ENCODE assay signal across 12 cellular contexts in the genomic region with DNA sequence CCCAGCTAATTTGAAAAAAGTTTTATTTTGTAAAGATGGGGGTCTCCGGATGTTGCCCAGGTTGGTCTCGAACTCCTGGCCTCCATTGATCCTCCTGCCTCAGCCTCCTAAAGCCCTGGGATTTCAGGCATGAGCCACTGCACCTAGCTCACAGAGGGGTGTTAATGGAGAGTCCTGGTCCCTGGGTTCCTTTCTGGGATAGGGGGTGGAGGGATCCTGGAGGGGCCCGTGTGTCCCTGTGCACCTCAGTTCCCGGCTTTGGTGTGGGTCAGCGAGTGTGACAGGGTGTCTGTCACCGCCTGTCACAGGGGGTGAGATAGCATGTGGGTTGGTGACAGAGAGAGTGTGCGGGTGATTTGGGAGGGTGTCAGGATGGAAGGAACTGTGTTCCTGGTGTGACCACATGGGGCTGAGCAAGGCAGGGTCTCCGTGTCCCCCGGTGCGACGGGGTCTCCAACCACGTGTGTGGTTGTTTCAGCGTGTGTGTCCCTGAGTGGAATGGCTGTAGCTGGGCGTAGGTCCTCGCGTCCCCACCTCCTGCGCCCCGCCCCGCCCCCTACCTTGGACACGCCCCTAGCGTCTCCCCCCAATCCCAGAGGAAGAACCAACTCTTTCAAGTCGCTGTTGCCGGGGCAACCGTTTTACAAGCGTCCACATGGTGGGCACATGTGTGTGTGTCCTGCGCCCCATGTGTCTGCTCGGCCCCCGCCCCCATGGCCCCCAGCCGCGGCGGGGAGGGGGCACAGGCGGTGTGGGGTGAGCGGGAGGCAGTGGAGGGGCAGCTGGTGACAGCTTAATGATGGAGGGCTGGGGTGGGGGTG. TPM values are rescaled to one million over a fixed set of nuclear protein-coding genes. Genes with fewer than 3 reads are reported as not detected.
DNase-seq lines count a peak whose midpoint lies in the region; ATAC-seq and TF ChIP-seq lines count a peak whose summit lies in the region.
"Had no signal": no experiment of that assay in that cellular context is flagged by ENCODE, and none has a peak within 500 bp of the region (broad histone marks: within the 10 kb centered on the region; RNA-seq: fewer than 3 reads in every experiment).

No MANE protein-coding gene starts in this region.

- H3K4me3 Mint-ChIP-seq in CD8-positive, alpha-beta memory T cell = peak overlapping the region in 4 of 7 donors; percentile 17 to 61 (median 50)
- H3K4me3 Mint-ChIP-seq in H9 (peak overlapping the region; percentile 34 to 62; a peak in 3 of 5 replicates), WTC11 (peak overlapping the region; percentile 49; the same call in 1 of the 2 replicates), immature natural killer cell (peak overlapping the region in 3 of 5 donors; percentile 21 to 55 (median 38))

- peaks cover 9 to 27% (median 20%) of the 10 kb centered on the region in 3 donors for H3K4me1 Mint-ChIP-seq in CD8-positive, alpha-beta memory T cell
- H3K4me1 Mint-ChIP-seq in H9 (peaks cover 15 to 30% of the 10 kb centered on the region in 2 experiments), WTC11 (peaks cover 13% of the 10 kb centered on the region), immature natural killer cell (peaks cover 8 to 21% of the 10 kb centered on the region in 2 donors)

- H3K56ac ChIP-seq in H9 (ENCODE audit: insufficient read length, low read depth, low read length) = no peak overlapping the region

- peak; percentile 1; the same call in 1 of the 2 replicates for ATAC-seq in WTC11
- no peak for ATAC-seq in GM18498 (IDR thresholded peaks at IDR 0.05; ENCODE audit: unreplicated experiment)
- ATAC-seq in HG03439 (IDR thresholded peaks at IDR 0.05; ENCODE audit: unreplicated experiment) = no peak

- H3K4me3 ChIP-seq in CD8-positive, alpha-beta memory T cell (ENCODE audit: low read length) = no peak overlapping the region
- no peak overlapping the region for H3K4me3 ChIP-seq in left ventricle myocardium inferior
- H3K4me3 ChIP-seq: adrenal gland had no signal

- no peak overlapping the region for H3K23ac ChIP-seq in H9 (ENCODE audit: insufficient read length, low read depth, low read length)

- no peaks in the 10 kb centered on the region for H3K36me3 Mint-ChIP-seq in CD8-positive, alpha-beta memory T cell
- H3K36me3 Mint-ChIP-seq in H9 (ENCODE audit: insufficient read depth in 1 of 3, low read depth in 3 of 3) (peaks cover 0 to 4% (median 0%) of the 10 kb centered on the region in 3 experiments; a peak in 2 of 7 replicates), WTC11 (no peaks in the 10 kb centered on the region), immature natural killer cell (no peaks in the 10 kb centered on the region)

- TF ChIP-seq CTCF in H9 (conservative IDR thresholded peaks at IDR 0.05) (no peak), WTC11 (IDR thresholded peaks at IDR 0.05) (no peak), left ventricle myocardium inferior (IDR thresholded peaks at IDR 0.05; ENCODE audit: borderline replicate concordance) (no peak)

- H3K27me3 Mint-ChIP-seq in CD8-positive, alpha-beta memory T cell = peaks cover 16 to 28% of the 10 kb centered on the region in 2 donors
- peaks cover 54% of the 10 kb centered on the region for H3K27me3 Mint-ChIP-seq in H9 (ENCODE audit: low read depth)
- peaks cover 57% of the 10 kb centered on the region for H3K27me3 Mint-ChIP-seq in WTC11 (ENCODE audit: low read depth)
- H3K27me3 Mint-ChIP-seq in immature natural killer cell (ENCODE audit: low read depth in 3 of 3) = peaks cover 16 to 25% (median 19%) of the 10 kb centered on the region in 3 donors

- H3T11ph ChIP-seq in H9 (ENCODE audit: low read length) = no peak overlapping the region

- no peaks in the 10 kb centered on the region for H3K36me3 ChIP-seq in CD8-positive, alpha-beta memory T cell (ENCODE audit: insufficient read depth, low read length)
- no peaks in the 10 kb centered on the region for H3K36me3 ChIP-seq in left ventricle myocardium inferior
- H3K36me3 ChIP-seq: adrenal gland had no signal

- H3K27me3 ChIP-seq in CD8-positive, alpha-beta memory T cell (ENCODE audit: insufficient read depth, low read length, poor library complexity, severe bottlenecking) = peaks cover 22% of the 10 kb centered on the region
- H3K27me3 ChIP-seq in H9 (ENCODE audit: insufficient read depth, low read length) (no peaks in the 10 kb centered on the region; the same call in 1 of the 2 replicates), left ventricle myocardium inferior (ENCODE audit: low read depth) (peaks cover 78% of the 10 kb centered on the region)
- H3K27me3 ChIP-seq: adrenal gland had no signal

- H4K8ac ChIP-seq in H9 (replicated peaks; ENCODE audit: insufficient read length, low read depth, low read length) = no peak overlapping the region

- H3K9me3 Mint-ChIP-seq in CD8-positive, alpha-beta memory T cell = no peaks in the 10 kb centered on the region
- H3K9me3 Mint-ChIP-seq in H9 = peaks cover 0 to 4% of the 10 kb centered on the region in 2 experiments; a peak in 3 of 5 replicates
- H3K9me3 Mint-ChIP-seq in WTC11 = no peaks in the 10 kb centered on the region
- peaks cover 0 to 3% (median 0%) of the 10 kb centered on the region in 6 donors for H3K9me3 Mint-ChIP-seq in immature natural killer cell

- no peak overlapping the region for H2BK20ac ChIP-seq in H9 (ENCODE audit: low read depth, low read length, poor library complexity, severe bottlenecking)

- no peak overlapping the region for H3K9ac ChIP-seq in H9 (ENCODE audit: extremely low read depth, insufficient read length, low read length)

- H3K23me2 ChIP-seq in H9 (ENCODE audit: insufficient read length, low read depth, low read length, poor library complexity, severe bottlenecking) = peaks cover 6% of the 10 kb centered on the region

- no peaks in the 10 kb centered on the region for H3K79me1 ChIP-seq in H9 (ENCODE audit: insufficient read depth, low read depth, low read length, poor library complexity, severe bottlenecking)

- peak overlapping the region in 2 of 8 donors; percentile 47 to 71 for H3K27ac Mint-ChIP-seq in CD8-positive, alpha-beta memory T cell
- H3K27ac Mint-ChIP-seq in H9 = no peak overlapping the region; a peak in 1 of 7 replicates
- no peak overlapping the region for H3K27ac Mint-ChIP-seq in WTC11
- H3K27ac Mint-ChIP-seq in immature natural killer cell = no peak overlapping the region

- H3K4me1 ChIP-seq in CD8-positive, alpha-beta memory T cell (ENCODE audit: insufficient read depth, low read length) = peaks cover 20% of the 10 kb centered on the region
- no peaks in the 10 kb centered on the region for H3K4me1 ChIP-seq in H9 (ENCODE audit: insufficient read depth, low read length)
- H3K4me1 ChIP-seq in left ventricle myocardium inferior = peaks cover 35% of the 10 kb centered on the region

- H3K18ac ChIP-seq in H9 (ENCODE audit: insufficient read length, low read depth, low read length) = no peak overlapping the region

- intact Hi-C loops in left ventricle myocardium inferior (cut with micrococcal nuclease) (no loop called here), posterior vena cava (cut with DNase I) (no loop called here)

- H3K79me2 ChIP-seq in H9 (ENCODE audit: insufficient read depth, low read length) = no peaks in the 10 kb centered on the region

- H4K20me1 ChIP-seq in H9 (ENCODE audit: control insufficient read depth, insufficient read depth, insufficient read length) = no peaks in the 10 kb centered on the region

- H2BK12ac ChIP-seq in H9 (ENCODE audit: insufficient read length, low read depth, low read length) = no peak overlapping the region

- H3K27ac ChIP-seq in CD8-positive, alpha-beta memory T cell (ENCODE audit: low read depth, low read length) = no peak overlapping the region
- H3K27ac ChIP-seq in H9 (ENCODE audit: insufficient read length, low read depth, low read length) (no peak overlapping the region), left ventricle myocardium inferior (replicated peaks) (no peak overlapping the region)
- H3K27ac ChIP-seq: VCaP had no signal

- no peak overlapping the region for H2BK5ac ChIP-seq in H9 (ENCODE audit: insufficient read length, low read length)

- H3K14ac ChIP-seq in H9 (ENCODE audit: insufficient read depth, low read length) = no peak overlapping the region

- no peak overlapping the region for H3K4ac ChIP-seq in H9 (ENCODE audit: low read depth, low read length)

- H2AFZ ChIP-seq in H9 (ENCODE audit: low read length) = no peak overlapping the region

- no CpG with 5 or more reads among the region's 33 CpGs for WGBS in H9 (ENCODE audit: extremely low coverage, insufficient read length, low lambda C conversion rate)

- H3K4me2 ChIP-seq in H9 (ENCODE audit: insufficient read depth, insufficient read length, low read length) = peak overlapping the region; percentile 31

- POLR2A ChIA-PET in CD8-positive, alpha-beta memory T cell (lab: Charles Lee) = no interaction called here
- POLR2A ChIA-PET in WTC11 (lab: Charles Lee) = no interaction called here

- no peak overlapping the region for H2BK15ac ChIP-seq in H9 (ENCODE audit: low read depth, low read length)

- H2BK120ac ChIP-seq in H9 (ENCODE audit: low read depth, low read length, poor library complexity, severe bottlenecking) = no peak overlapping the region

- no peak overlapping the region for H4K91ac ChIP-seq in H9 (ENCODE audit: insufficient read length, low read depth, low read length)

- H4K5ac ChIP-seq in H9 (ENCODE audit: insufficient read length, low read depth, low read length) = no peak overlapping the region

- CTCF ChIA-PET in CD8-positive, alpha-beta memory T cell (lab: Charles Lee) = interaction anchor here (0.7 to 2.5 kb wide), 2 partner anchors 9 to 91 kb away, joined by 3 to 44 read pairs; partner anchors contain the start of gene DUS3L
- CTCF ChIA-PET in WTC11 (lab: Charles Lee) = interaction anchor here (2.1 kb wide), 1 partner anchor 26 kb away, joined by 5 read pairs; no protein-coding TSS in a partner anchor

- no peak for DNase-seq in CD8-positive, alpha-beta memory T cell
- peak; percentile 80 for DNase-seq in H9
- peak; percentile 80 for DNase-seq in WTC11 (ENCODE audit: low spot score)
- DNase-seq in immature natural killer cell = no peak
- no peak for DNase-seq in left ventricle myocardium inferior
- DNase-seq in posterior vena cava (ENCODE audit: low spot score) = no peak
- DNase-seq: NCI-H2081 treated with DMSO at 0.1 percent for 48 hours; stimulated activated CD4-positive, alpha-beta T cell treated with anti-CD3 and anti-CD28 coated beads, Interleukin-4, amount 100 ng/mL, for 4 hours had no signal

- H2AK5ac ChIP-seq in H9 (ENCODE audit: insufficient read length, low read length) = no peak overlapping the region

- H3K9me3 ChIP-seq in CD8-positive, alpha-beta memory T cell (ENCODE audit: low read length) = no peaks in the 10 kb centered on the region
- no peaks in the 10 kb centered on the region for H3K9me3 ChIP-seq in H9 (ENCODE audit: control insufficient read depth, low read depth, low read length)
- H3K9me3 ChIP-seq in left ventricle myocardium inferior (replicated peaks) = no peaks in the 10 kb centered on the region
- H3K9me3 ChIP-seq: adrenal gland had no signal

RNA-seq across cellular contexts. Expression of gene NRTN, which starts 2.9 kb away (rescaled TPM):
- total RNA-seq in CD8-positive, alpha-beta memory T cell = under 1 TPM in 1 of 2 experiments, not detected in 1; 0.26 TPM
- polyA plus RNA-seq in CD8-positive, alpha-beta memory T cell = 0.26 TPM
- total RNA-seq in H9 (2021) (4.5 and 4.6 TPM in 2 replicates), WTC11 (2021) (4.7 to 6.1 TPM (median 4.9 TPM) in 3 replicates), left ventricle myocardium inferior (22.8 TPM), posterior vena cava (under 1 TPM in 1 of 2 donors, not detected in 1; 0.52 TPM)
- polyA plus RNA-seq in immature natural killer cell = under 1 TPM in 1 of 3 donors, not detected in 2; 0.56 TPM

RNA-seq across cellular contexts. Expression of gene DUS3L, which starts 11.0 kb away (rescaled TPM):
- total RNA-seq in CD8-positive, alpha-beta memory T cell = 10 to 100 TPM; 90.9 to 93.6 TPM
- polyA plus RNA-seq in CD8-positive, alpha-beta memory T cell = 33.2 TPM
- 61.8 and 67.0 TPM in 2 replicates for total RNA-seq in H9 (2021)
- total RNA-seq in WTC11 (2021) = 30.6 to 39.3 TPM (median 34.6 TPM) in 3 replicates
- polyA plus RNA-seq in immature natural killer cell = 10 to 100 TPM; 21.2 to 42.5 (median 33.4) TPM
- 14.1 TPM for total RNA-seq in left ventricle myocardium inferior
- 10 to 100 TPM; 19.1 to 27.6 TPM for total RNA-seq in posterior vena cava

RNA-seq across cellular contexts. Expression of gene PRR22, which starts 17.5 kb away (rescaled TPM):
- 1 to 10 TPM; 8.2 to 8.6 TPM for total RNA-seq in CD8-positive, alpha-beta memory T cell
- polyA plus RNA-seq in CD8-positive, alpha-beta memory T cell = 0.15 TPM
- total RNA-seq in H9 (2021) = 7.1 and 8.1 TPM in 2 replicates
- 2.6 to 3.3 TPM (median 3.0 TPM) in 3 replicates for total RNA-seq in WTC11 (2021)
- not detected for polyA plus RNA-seq in immature natural killer cell
- total RNA-seq in left ventricle myocardium inferior = 1.1 TPM
- 1 to 10 TPM in 1 of 2 donors, under 1 TPM in 1; 1.00 to 2.2 TPM for total RNA-seq in posterior vena cava

RNA-seq across cellular contexts. Expression of gene FUT6, which starts 37.5 kb away (rescaled TPM):
- not detected for total RNA-seq in CD8-positive, alpha-beta memory T cell
- not detected for polyA plus RNA-seq in CD8-positive, alpha-beta memory T cell
- total RNA-seq in H9 (2021) (0.13 TPM in 1 of 2 replicates, not detected in the other), WTC11 (2021) (not detected in 3 replicates), left ventricle myocardium inferior (not detected), posterior vena cava (not detected)
- not detected for polyA plus RNA-seq in immature natural killer cell
- total RNA-seq: adrenal gland had no signal

RNA-seq across cellular contexts. Expression of gene FUT3, which starts 49.2 kb away (rescaled TPM):
- not detected for total RNA-seq in CD8-positive, alpha-beta memory T cell
- polyA plus RNA-seq in CD8-positive, alpha-beta memory T cell = not detected
- total RNA-seq in H9 (2021) (not detected in 2 replicates), WTC11 (2021) (0.23 to 0.62 TPM (median 0.48 TPM) in 3 replicates), left ventricle myocardium inferior (not detected), posterior vena cava (not detected)
- polyA plus RNA-seq in immature natural killer cell = not detected

Comparison
In these comparisons a context has a peak if more than half of its experiments do, and no peak if none do; other contexts are left out.
1. DNase-seq: peak in H9 (single experiment) and WTC11 (single experiment); none in CD8-positive, alpha-beta memory T cell (0 of 5), immature natural killer cell (0 of 3), left ventricle myocardium inferior (single experiment) and posterior vena cava (single experiment).
2. Peak in every context shown above with its lines, with median percentiles within 50 percentile points of each other: H3K4me3 Mint-ChIP-seq.